ENCODE assay signal across 16 cellular contexts in genomic region chr2:16763493-16763899, GRCh38.
DNase-seq lines count a peak whose midpoint lies in the region; ATAC-seq, FAIRE-seq and TF ChIP-seq lines count a peak whose summit lies in the region.
"Had no signal": no experiment of that assay in that cellular context is flagged by ENCODE, and none has a peak within 500 bp of the region (broad histone marks: within the 10 kb centered on the region; RNA-seq: fewer than 3 reads in every experiment).

No MANE protein-coding gene starts in this region.

- no peak overlapping the region for H3K4me3 ChIP-seq in adipocyte (ENCODE audit: low read length)
- H3K4me3 ChIP-seq: left ventricle myocardium inferior, tibial artery had no signal

- no peaks in the 10 kb centered on the region for H3K36me3 ChIP-seq in adipocyte (ENCODE audit: control insufficient read depth, insufficient read depth, low read length, severe bottlenecking)
- H3K36me3 ChIP-seq: left ventricle myocardium inferior, tibial artery had no signal

- peaks cover 4% of the 10 kb centered on the region for H3K27me3 ChIP-seq in adipocyte (replicated peaks; ENCODE audit: control insufficient read depth, insufficient read depth, low read length)
- H3K27me3 ChIP-seq: tibial artery had no signal

- no peak for FAIRE-seq in GM12892 (lab: Jason Lieb, UNC)
- FAIRE-seq: astrocyte had no signal

- TF ChIP-seq POLR2A in GM12892 (IDR thresholded peaks at IDR 0.05; ENCODE audit: low read depth, low read length) = no peak

- DNase-seq in CD14-positive monocyte (ENCODE audit: low spot score) (peak; percentile 48), MV-4-11 (lab: John Stamatoyannopoulos, UW) (peak; percentile 78), adipocyte (ENCODE audit: low read depth) (peak; percentile 36), medulla oblongata (ENCODE audit: extremely low spot score) (peak; percentile 19), GM12892 (ENCODE audit: insufficient read length) (no peak)
- no peak for DNase-seq in natural killer cell treated with Interleukin-12 subunit alpha and Interleukin-12 subunit beta and Interleukin-15 and Interleukin-18, amount 100 ng/mL, for 72 hours (ENCODE audit: low spot score)
- DNase-seq: activated CD4-positive, CD25-positive, alpha-beta regulatory T cell; DMS153; left ventricle myocardium inferior; NCI-H1048; nephron progenitor cell; stimulated activated CD4-positive, alpha-beta T cell treated with anti-CD3 and anti-CD28 coated beads, Interleukin-2, amount 100 ng/mL, for 48 hours; tibial artery had no signal

- H3K27me3 Mint-ChIP-seq in CD14-positive monocyte (ENCODE audit: low read depth in 3 of 3) = no peaks in the 10 kb centered on the region
- H3K27me3 Mint-ChIP-seq in natural killer cell treated with Interleukin-12 subunit alpha and Interleukin-12 subunit beta and Interleukin-15 and Interleukin-18, amount 100 ng/mL, for 72 hours = peaks cover 0 to 14% of the 10 kb centered on the region in 2 donors

- H3K36me3 Mint-ChIP-seq in CD14-positive monocyte = no peaks in the 10 kb centered on the region
- H3K36me3 Mint-ChIP-seq in natural killer cell treated with Interleukin-12 subunit alpha and Interleukin-12 subunit beta and Interleukin-15 and Interleukin-18, amount 100 ng/mL, for 72 hours = no peaks in the 10 kb centered on the region

- no peak for TF ChIP-seq CTCF in CD14-positive monocyte (IDR thresholded peaks at IDR 0.05)

- peaks cover 0 to 4% (median 0%) of the 10 kb centered on the region in 7 donors for H3K9me3 Mint-ChIP-seq in CD14-positive monocyte
- H3K9me3 Mint-ChIP-seq in natural killer cell treated with Interleukin-12 subunit alpha and Interleukin-12 subunit beta and Interleukin-15 and Interleukin-18, amount 100 ng/mL, for 72 hours = no peaks in the 10 kb centered on the region

- H3K27ac Mint-ChIP-seq in CD14-positive monocyte = peak overlapping the region; percentile 83 to 93 (median 89)
- H3K27ac Mint-ChIP-seq in natural killer cell treated with Interleukin-12 subunit alpha and Interleukin-12 subunit beta and Interleukin-15 and Interleukin-18, amount 100 ng/mL, for 72 hours = no peak overlapping the region
- H3K27ac Mint-ChIP-seq: nephron progenitor cell had no signal

- H3K4me3 Mint-ChIP-seq in CD14-positive monocyte = peak overlapping the region; percentile 62 to 81
- no peak overlapping the region for H3K4me3 Mint-ChIP-seq in natural killer cell treated with Interleukin-12 subunit alpha and Interleukin-12 subunit beta and Interleukin-15 and Interleukin-18, amount 100 ng/mL, for 72 hours
- H3K4me3 Mint-ChIP-seq: nephron progenitor cell had no signal

- intact Hi-C loops in CD14-positive monocyte (cut with micrococcal nuclease) = no loop called here

- peaks cover 6% of the 10 kb centered on the region for H3K9me3 ChIP-seq in adipocyte (ENCODE audit: control insufficient read depth, low read length)
- H3K9me3 ChIP-seq: tibial artery had no signal

- ATAC-seq in HG03139 (IDR thresholded peaks at IDR 0.05; ENCODE audit: unreplicated experiment) (no peak), HG02852 (IDR thresholded peaks at IDR 0.05; ENCODE audit: unreplicated experiment) (no peak)
- ATAC-seq in natural killer cell treated with Interleukin-12 subunit alpha and Interleukin-12 subunit beta and Interleukin-15 and Interleukin-18, amount 100 ng/mL, for 72 hours = no peak

- H3K4me1 Mint-ChIP-seq in CD14-positive monocyte = peaks cover 38% of the 10 kb centered on the region
- peaks cover 0 to 3% of the 10 kb centered on the region in 2 donors for H3K4me1 Mint-ChIP-seq in natural killer cell treated with Interleukin-12 subunit alpha and Interleukin-12 subunit beta and Interleukin-15 and Interleukin-18, amount 100 ng/mL, for 72 hours (ENCODE audit: low read depth in 2 of 2)

- no peak overlapping the region for H3K9ac ChIP-seq in adipocyte (ENCODE audit: low read length)

- H3K4me1 ChIP-seq in adipocyte (ENCODE audit: control insufficient read depth, insufficient read depth, low read length) = peaks cover 10% of the 10 kb centered on the region
- H3K4me1 ChIP-seq: left ventricle myocardium inferior, tibial artery had no signal

Comparison
In these comparisons a context has a peak if more than half of its experiments do, and no peak if none do; other contexts are left out.
1. DNase-seq: peak in CD14-positive monocyte (single experiment), MV-4-11 (single experiment), adipocyte (single experiment) and medulla oblongata (single experiment); none in natural killer cell treated with Interleukin-12 subunit alpha and Interleukin-12 subunit beta and Interleukin-15 and Interleukin-18, amount 100 ng/mL, for 72 hours (single experiment) and GM12892 (single experiment).
2. H3K27ac Mint-ChIP-seq: peak in CD14-positive monocyte (7 of 7); none in natural killer cell treated with Interleukin-12 subunit alpha and Interleukin-12 subunit beta and Interleukin-15 and Interleukin-18, amount 100 ng/mL, for 72 hours (0 of 2).